ENCODE assay signal across 14 cellular contexts in genomic region chr2:226649201-226649600, GRCh38.
A peak's percentile ranks its signal among the peaks of the same experiment; 100 is the strongest.
DNase-seq lines count a peak whose midpoint lies in the region; ATAC-seq, FAIRE-seq and TF ChIP-seq lines count a peak whose summit lies in the region.
"Had no signal": no experiment of that assay in that cellular context is flagged by ENCODE, and none has a peak within 500 bp of the region (broad histone marks: within the 10 kb centered on the region; RNA-seq: fewer than 3 reads in every experiment).

No MANE protein-coding gene starts in this region.

- H3K36me3 ChIP-seq in SK-N-MC (ENCODE audit: insufficient read depth, low read length) (no peaks in the 10 kb centered on the region), kidney (ENCODE audit: control insufficient read depth in 1 of 2, insufficient read depth in 2 of 2, low read length in 2 of 2) (no peaks in the 10 kb centered on the region), spleen (no peaks in the 10 kb centered on the region), body of pancreas (replicated peaks in 1 of 2; ENCODE audit: insufficient read depth in 1 of 2, low read depth in 2 of 2) (no peaks in the 10 kb centered on the region)
- H3K36me3 ChIP-seq in CD8-positive, alpha-beta memory T cell (ENCODE audit: insufficient read depth, low read length) = no peaks in the 10 kb centered on the region
- H3K36me3 ChIP-seq: SJCRH30 had no signal

- no peak overlapping the region for H3K4me3 Mint-ChIP-seq in activated CD4-positive, alpha-beta T cell treated with anti-CD3 and anti-CD28 coated beads, Interleukin-2, amount 10 ng/mL, durations not matched to agents 24 days and 14 days
- H3K4me3 Mint-ChIP-seq in CD8-positive, alpha-beta memory T cell = no peak overlapping the region
- H3K4me3 Mint-ChIP-seq: activated CD4-positive, alpha-beta T cell treated with anti-CD3 and anti-CD28 coated beads for 36 hours had no signal

- H3K27me3 ChIP-seq in spleen (replicated peaks in 1 of 7) (peaks cover 0 to 84% (median 20%) of the 10 kb centered on the region in 7 donors), body of pancreas (no peaks in the 10 kb centered on the region)
- no peaks in the 10 kb centered on the region for H3K27me3 ChIP-seq in CD8-positive, alpha-beta memory T cell (ENCODE audit: insufficient read depth, low read length, poor library complexity, severe bottlenecking)
- H3K27me3 ChIP-seq: SJCRH30 had no signal

- POLR2A ChIA-PET in CD8-positive, alpha-beta memory T cell (lab: Charles Lee) = no interaction called here

- intact Hi-C loops in activated CD4-positive, alpha-beta T cell treated with anti-CD3 and anti-CD28 coated beads, Interleukin-2, amount 10 ng/mL, durations not matched to agents 24 days and 14 days (cut with micrococcal nuclease) = no loop called here
- intact Hi-C loops in kidney (cut with DNase I) (no loop called here), spleen (cut with DNase I; ENCODE audit: low total_unique reads) (no loop called here), body of pancreas (cut with DNase I) (no loop called here)

- H3K36me3 Mint-ChIP-seq in activated CD4-positive, alpha-beta T cell treated with anti-CD3 and anti-CD28 coated beads, Interleukin-2, amount 10 ng/mL, durations not matched to agents 24 days and 14 days (ENCODE audit: low read depth) = peaks cover 17% of the 10 kb centered on the region
- peaks cover 0 to 16% (median 4%) of the 10 kb centered on the region in 3 donors for H3K36me3 Mint-ChIP-seq in CD8-positive, alpha-beta memory T cell

- H3K4me3 ChIP-seq in SK-N-MC (peak overlapping the region; percentile 28; the same call in 1 of the 2 replicates), kidney (ENCODE audit: low read length in 2 of 2) (no peak overlapping the region), spleen (no peak overlapping the region), body of pancreas (no peak overlapping the region)
- no peak overlapping the region for H3K4me3 ChIP-seq in CD8-positive, alpha-beta memory T cell (ENCODE audit: low read length)

- no peak overlapping the region for H3K9ac ChIP-seq in SK-N-MC (ENCODE audit: insufficient read length)
- peak overlapping the region in 1 of 2 donors; percentile 2 for H3K9ac ChIP-seq in kidney (ENCODE audit: low read length in 2 of 2)

- CTCF ChIA-PET in CD8-positive, alpha-beta memory T cell (lab: Charles Lee) = no interaction called here

- TF ChIP-seq CTCF in kidney (IDR thresholded peaks at IDR 0.05; ENCODE audit: borderline replicate concordance, extremely low read depth, insufficient read depth) = no peak
- TF ChIP-seq CTCF in spleen (IDR thresholded peaks at IDR 0.05 in 8 of 11, conservative IDR thresholded peaks at IDR 0.05 in 3 of 11) = no peak
- no peak for TF ChIP-seq CTCF in body of pancreas (IDR thresholded peaks at IDR 0.05)

- peaks cover 40% of the 10 kb centered on the region for H3K4me1 Mint-ChIP-seq in activated CD4-positive, alpha-beta T cell treated with anti-CD3 and anti-CD28 coated beads, Interleukin-2, amount 10 ng/mL, durations not matched to agents 24 days and 14 days
- H3K4me1 Mint-ChIP-seq in CD8-positive, alpha-beta memory T cell = peaks cover 11 to 24% (median 18%) of the 10 kb centered on the region in 3 donors

- TF ChIP-seq POLR2A in spleen (IDR thresholded peaks at IDR 0.05) = no peak
- no peak for TF ChIP-seq POLR2A in body of pancreas (IDR thresholded peaks at IDR 0.05)

- H3K27ac ChIP-seq in SK-N-MC (0 out of 2 replicates have a peak overlapping the region, but pooled peaks have one; percentile 58), kidney (ENCODE audit: low read depth in 2 of 2, low read length in 2 of 2) (peak overlapping the region; percentile 63 to 66), spleen (peak overlapping the region in 6 of 8 donors; percentile 4 to 56 (median 48)), body of pancreas (peak overlapping the region in 2 of 4 donors; percentile 51 to 67)
- H3K27ac ChIP-seq in CD8-positive, alpha-beta memory T cell (ENCODE audit: low read depth, low read length) = no peak overlapping the region

- H3K27ac Mint-ChIP-seq in activated CD4-positive, alpha-beta T cell treated with anti-CD3 and anti-CD28 coated beads, Interleukin-2, amount 10 ng/mL, durations not matched to agents 24 days and 14 days = peak overlapping the region; percentile 94
- no peak overlapping the region for H3K27ac Mint-ChIP-seq in CD8-positive, alpha-beta memory T cell

- H3K9me3 Mint-ChIP-seq in activated CD4-positive, alpha-beta T cell treated with anti-CD3 and anti-CD28 coated beads, Interleukin-2, amount 10 ng/mL, durations not matched to agents 24 days and 14 days = peaks cover 13% of the 10 kb centered on the region
- peaks cover 0 to 11% (median 6%) of the 10 kb centered on the region in 5 donors for H3K9me3 Mint-ChIP-seq in CD8-positive, alpha-beta memory T cell

- WGBS in spleen, 5 donors = 93 to 98% (median 96%) methylated on average over 10 of the region's 10 CpGs
- WGBS in body of pancreas, 2 donors = 96% methylated on average over 10 of the region's 10 CpGs

- ATAC-seq in body of pancreas (no peak), GM21528 (IDR thresholded peaks at IDR 0.05; ENCODE audit: low FRiP score, unreplicated experiment) (no peak)

- peaks cover 3% of the 10 kb centered on the region for H3K27me3 Mint-ChIP-seq in activated CD4-positive, alpha-beta T cell treated with anti-CD3 and anti-CD28 coated beads, Interleukin-2, amount 10 ng/mL, durations not matched to agents 24 days and 14 days
- H3K27me3 Mint-ChIP-seq in CD8-positive, alpha-beta memory T cell = peaks cover 0 to 8% of the 10 kb centered on the region in 2 donors

- DNase-seq in activated CD4-positive, alpha-beta T cell treated with anti-CD3 and anti-CD28 coated beads, Interleukin-2, amount 10 ng/mL, durations not matched to agents 24 days and 14 days = no peak
- no peak for DNase-seq in activated CD4-positive, alpha-beta T cell treated with anti-CD3 and anti-CD28 coated beads, Interleukin-2, amount 50 U/mL, for 4 hours
- DNase-seq in SK-N-MC (ENCODE audit: low read depth, low spot score) (no peak), kidney (no peak), spleen (no peak), body of pancreas (no peak)
- DNase-seq in CD8-positive, alpha-beta memory T cell = no peak
- DNase-seq: activated CD4-positive, alpha-beta T cell treated with anti-CD3 and anti-CD28 coated beads for 36 hours; DMS79; dorsolateral prefrontal cortex; NCI-H1105 treated with DMSO at 0.1 percent for 48 hours; SJCRH30; stimulated activated CD4-positive, alpha-beta T cell treated with anti-CD3 and anti-CD28 coated beads, Interleukin-15, amount 100 ng/mL, for 24 hours had no signal

- FAIRE-seq in kidney (lab: Jason Lieb, UNC) = no peak

- H3K4me1 ChIP-seq in kidney (ENCODE audit: control insufficient read depth in 1 of 2, insufficient read depth in 1 of 2, low read depth in 1 of 2, low read length in 2 of 2) (peaks cover 15 to 27% of the 10 kb centered on the region in 2 donors), spleen (peaks cover 5 to 21% (median 15%) of the 10 kb centered on the region in 6 donors), body of pancreas (peaks cover 13% of the 10 kb centered on the region)
- H3K4me1 ChIP-seq in CD8-positive, alpha-beta memory T cell (ENCODE audit: insufficient read depth, low read length) = peaks cover 18% of the 10 kb centered on the region

- H3K9me3 ChIP-seq in SK-N-MC (ENCODE audit: low read depth, low read length) (0 out of 2 replicates have a peak, but pooled peaks cover 3% of the 10 kb centered on the region), kidney (ENCODE audit: control insufficient read depth in 1 of 2, low read length in 2 of 2) (no peaks in the 10 kb centered on the region), spleen (peaks cover 0 to 10% (median 7%) of the 10 kb centered on the region in 8 donors), body of pancreas (no peaks in the 10 kb centered on the region)
- no peaks in the 10 kb centered on the region for H3K9me3 ChIP-seq in CD8-positive, alpha-beta memory T cell (ENCODE audit: low read length)
